ENCODE assay signal across 18 cellular contexts in genomic region chr19:47494729-47495128, GRCh38. TPM values are rescaled to one million over a fixed set of nuclear protein-coding genes. Genes with fewer than 3 reads are reported as not detected.
DNase-seq lines count a peak whose midpoint lies in the region; ATAC-seq, FAIRE-seq and TF ChIP-seq lines count a peak whose summit lies in the region.
"Had no signal": no experiment of that assay in that cellular context is flagged by ENCODE, and none has a peak within 500 bp of the region (broad histone marks: within the 10 kb centered on the region; RNA-seq: fewer than 3 reads in every experiment).

No MANE protein-coding gene starts in this region.

- no peaks in the 10 kb centered on the region for H3K27me3 ChIP-seq in right cardiac atrium (ENCODE audit: control insufficient read depth, insufficient read depth)
- H3K27me3 ChIP-seq in K562 (ENCODE audit: control insufficient read depth in 2 of 2, insufficient read depth in 2 of 2, low read length in 2 of 2), result no peaks in the 10 kb centered on the region
- H3K27me3 ChIP-seq: adrenal gland, sigmoid colon, tibial artery had no signal

- H3K9me3 ChIP-seq in right cardiac atrium (ENCODE audit: control insufficient read depth, low read length), result no peaks in the 10 kb centered on the region
- no peaks in the 10 kb centered on the region for H3K9me3 ChIP-seq in K562 (replicated peaks; ENCODE audit: control insufficient read depth, insufficient read depth, low read depth, low read length)
- H3K9me3 ChIP-seq: adrenal gland, sigmoid colon, tibial artery had no signal

- CTCF ChIA-PET in K562 (lab: Yijun Ruan, JAX; ENCODE audit: low intra/inter-chr PET ratio), result no interaction called here

- peak in 2 of 3 donors; percentile 68 to 69 for DNase-seq in right cardiac atrium
- no peak for DNase-seq in Right ventricle myocardium superior
- DNase-seq in NCI-H524 (lab: John Stamatoyannopoulos, UW), result peak; percentile 91 to 99
- no peak for DNase-seq in K562 (ENCODE audit: extremely low read depth in 1 of 4, low spot score in 3 of 4)
- no peak for DNase-seq in activated gamma-delta T cell (lab: John Stamatoyannopoulos, UW)
- DNase-seq in G401 (ENCODE audit: low spot score), result no peak
- DNase-seq in NCI-H345 treated with DMSO at 0.1 percent for 48 hours (lab: John Stamatoyannopoulos, UW; ENCODE audit: unreplicated experiment), result no peak
- DNase-seq in medulla oblongata (ENCODE audit: extremely low spot score), result no peak
- DNase-seq: activated CD4-positive, alpha-beta T cell treated with anti-CD3 and anti-CD28 coated beads, Interleukin-2, amount 10 ng/mL, durations not matched to agents 24 days and 14 days; activated T-cell treated with anti-CD3 and anti-CD28 coated beads, Interleukin-2, amount 50 U/mL, for 48 hours; NCI-H345; RPMI8226; sigmoid colon; stimulated activated CD4-positive, alpha-beta T cell treated with anti-CD3 and anti-CD28 coated beads, Interleukin-4, amount 100 ng/mL, for 1 hour; tibial artery had no signal

- 0 out of 4 replicates have a peak overlapping the region, but pooled peaks of 1 of the 2 experiments have one; percentile 46 for H3K9ac ChIP-seq in K562 (ENCODE audit: insufficient read depth in 1 of 2, low read depth in 2 of 2, low read length in 2 of 2)

- POLR2A ChIA-PET in K562 (lab: Yijun Ruan, JAX), result interaction anchor here (0.5 to 0.9 kb wide), 4 partner anchors 11 to 249 kb away, joined by 3 to 4 read pairs (median 3); no protein-coding TSS in a partner anchor

- H3K9me1 ChIP-seq in K562 (ENCODE audit: control insufficient read depth, insufficient read depth, low read length), result peaks cover 5% of the 10 kb centered on the region

- no peak overlapping the region for H3K27ac ChIP-seq in right cardiac atrium (ENCODE audit: low read length)
- H3K27ac ChIP-seq in K562 (ENCODE audit: extremely low read depth, low read depth, low read length), result no peak overlapping the region; the same call in 2 of the 3 replicates
- H3K27ac ChIP-seq: sigmoid colon, tibial artery had no signal

- no TSS peak for BruUV-seq in K562 (replicated peaks; lab: Mats Ljungman, UMichigan)

- 0 out of 2 replicates have a peak, but pooled peaks cover 5% of the 10 kb centered on the region for H4K20me1 ChIP-seq in K562 (replicated peaks; ENCODE audit: control insufficient read depth, insufficient read depth, low read length)

- TF ChIP-seq RAD21 in K562 (CRISPR knock-in tag; conservative IDR thresholded peaks at IDR 0.05 in 1 of 2, IDR thresholded peaks at IDR 0.05 in 1 of 2), result no peak

- in situ Hi-C loops in K562 (cut with MboI), result no loop called here
- in situ Hi-C loops in G401 (cut with HindIII; ENCODE audit: low sequenced_read_pairs), result loop anchor here (5.0 kb wide), 1 partner anchor 47 kb away; no protein-coding TSS in a partner anchor

- TF ChIP-seq CTCF in K562 (IDR thresholded peaks at IDR 0.05 in 2 of 3, conservative IDR thresholded peaks at IDR 0.05 in 1 of 3; ENCODE audit: insufficient read depth in 2 of 3, low read depth in 1 of 3, low read length in 3 of 3), result no peak

- intact Hi-C loops in right cardiac atrium (cut with DNase I) (no loop called here), Right ventricle myocardium superior (cut with DNase I) (no loop called here), K562 (cut with micrococcal nuclease) (no loop called here)

- H3K36me3 ChIP-seq in K562 (ENCODE audit: control insufficient read depth, insufficient read depth, low read length), result peaks cover 75% of the 10 kb centered on the region

- no peak for TF ChIP-seq POLR2A in K562 (conservative IDR thresholded peaks at IDR 0.05)

- ATAC-seq in right cardiac atrium (no peak), Right ventricle myocardium superior (ENCODE audit: poor library complexity) (no peak), K562 (no peak)

- peak; percentile 23 for FAIRE-seq in K562 (lab: Jason Lieb, UNC)
- FAIRE-seq: D721Med, endothelial cell of umbilical vein had no signal

- H3K4me2 ChIP-seq in K562 (ENCODE audit: insufficient read depth, low read length), result no peak overlapping the region

- no peak for TF ChIP-seq EP300 in K562 (IDR thresholded peaks at IDR 0.05; ENCODE audit: low read length)

- H3K79me2 ChIP-seq in K562 (ENCODE audit: control insufficient read depth, insufficient read depth, low read length), result peaks cover 2% of the 10 kb centered on the region; the same call in 1 of the 3 replicates

- H3K4me3 ChIP-seq in right cardiac atrium (ENCODE audit: low read length), result no peak overlapping the region
- no peak overlapping the region for H3K4me3 ChIP-seq in K562
- H3K4me3 ChIP-seq: adrenal gland, sigmoid colon, tibial artery had no signal

- WGBS in right cardiac atrium, result 50% methylated on average over 9 of the region's 9 CpGs
- 28% methylated on average over 5 of the region's 9 CpGs for WGBS in K562 (ENCODE audit: insufficient coverage, low coverage, missing lambda C conversion rate)

- H2AFZ ChIP-seq in K562 (ENCODE audit: low read depth, low read length), result no peak overlapping the region

- no peaks in the 10 kb centered on the region for H3K4me1 ChIP-seq in right cardiac atrium (ENCODE audit: control insufficient read depth, insufficient read depth, low read length)
- H3K4me1 ChIP-seq in K562 (replicated peaks in 1 of 2; ENCODE audit: control insufficient read depth in 2 of 2, insufficient read depth in 2 of 2, low read length in 2 of 2), result peaks cover 28 to 90% of the 10 kb centered on the region in 2 experiments; a peak in 4 of 5 replicates

RNA-seq across cellular contexts. Expression of gene KPTN, which starts 10.7 kb away (rescaled TPM):
- total RNA-seq in right cardiac atrium (1 to 10 TPM; 6.4 to 9.4 (median 7.8) TPM), Right ventricle myocardium superior (8.4 TPM), K562 (2014; rRNA removed) (8.5 and 11.9 TPM in 2 replicates), K562 (2014; rRNA removed; fragmentation: Illumina TruSeq; extraction: Trizol) (4.9 and 6.4 TPM in 2 replicates), K562 (2015; rRNA removed; fragmentation: Illumina TruSeq; extraction: Trizol) (7.8 and 8.0 TPM in 2 replicates), K562 (2021) (14.3 and 16.3 TPM in 2 replicates)
- polyA plus RNA-seq in right cardiac atrium (9.9 TPM), K562 (2011; rRNA removed) (10.0 and 10.5 TPM in 2 replicates), K562 (2014; fragmentation: Illumina TruSeq; extraction: Trizol) (12.3 and 18.2 TPM in 2 replicates), K562 (2014; fragmentation: Nextera tagmentation; extraction: Ambion mirVana) (1 to 10 TPM in 1 of 2 experiments, under 1 TPM in 1; 0.56 to 2.7 TPM), K562 (2014; rRNA removed) (16.2 and 18.6 TPM in 2 replicates)
- 6.2 and 16.4 TPM in 2 replicates for total RNA-seq in K562 (2011; cell fraction: chromatin; rRNA removed; ENCODE audit: low replicate concordance)
- 13.6 and 14.7 TPM in 2 replicates for total RNA-seq in K562 (2011; cell fraction: nucleolus; rRNA removed)
- total RNA-seq in K562 (2011; cell fraction: nucleoplasm; rRNA removed), result 7.3 and 7.6 TPM in 2 replicates
- 9.7 and 17.1 TPM in 2 replicates for polyA plus RNA-seq in K562 (2011; cell fraction: cytosol; rRNA removed)
- polyA plus RNA-seq in K562 (2011; cell fraction: nucleus; rRNA removed), result 28.4 and 49.7 TPM in 2 replicates
- 11.8 and 12.7 TPM in 2 replicates for polyA plus RNA-seq in K562 (2012)
- polyA minus RNA-seq in K562 (2011; rRNA and poly(A)+ RNA removed), result 2.6 and 4.0 TPM in 2 replicates
- polyA minus RNA-seq in K562 (2011; cell fraction: cytosol; rRNA and poly(A)+ RNA removed), result 2.9 and 5.1 TPM in 2 replicates
- 2.8 TPM in 2 replicates for polyA minus RNA-seq in K562 (2011; cell fraction: nucleus; rRNA and poly(A)+ RNA removed)
- 31.5 and 44.5 TPM in 2 replicates for total RNA-seq in G401 (2014; rRNA removed; shearing (Covaris generic))

RNA-seq across cellular contexts. Expression of gene NAPA, which starts 20.1 kb away (rescaled TPM):
- total RNA-seq in right cardiac atrium, result 100 to 1,000 TPM in 3 of 4 donors, 10 to 100 TPM in 1; 91.7 to 111 (median 105) TPM
- polyA plus RNA-seq in right cardiac atrium, result 102 TPM
- total RNA-seq in Right ventricle myocardium superior, result 113 TPM
- 45.2 and 101 TPM in 2 replicates for total RNA-seq in K562 (2011; cell fraction: chromatin; rRNA removed; ENCODE audit: low replicate concordance)
- 60.4 and 69.0 TPM in 2 replicates for total RNA-seq in K562 (2011; cell fraction: nucleolus; rRNA removed)
- total RNA-seq in K562 (2011; cell fraction: nucleoplasm; rRNA removed), result 46.8 and 63.8 TPM in 2 replicates
- total RNA-seq in K562 (2014; rRNA removed), result 98.6 and 103 TPM in 2 replicates
- total RNA-seq in K562 (2014; rRNA removed; fragmentation: Illumina TruSeq; extraction: Trizol), result 23.3 and 25.7 TPM in 2 replicates
- total RNA-seq in K562 (2015; rRNA removed; fragmentation: Illumina TruSeq; extraction: Trizol), result 49.3 and 49.4 TPM in 2 replicates
- total RNA-seq in K562 (2021), result 88.5 and 92.6 TPM in 2 replicates
- 77.5 and 115 TPM in 2 replicates for polyA plus RNA-seq in K562 (2011; rRNA removed)
- polyA plus RNA-seq in K562 (2011; cell fraction: cytosol; rRNA removed), result 74.7 and 132 TPM in 2 replicates
- polyA plus RNA-seq in K562 (2011; cell fraction: nucleus; rRNA removed), result 52.5 and 61.2 TPM in 2 replicates
- 72.3 and 117 TPM in 2 replicates for polyA plus RNA-seq in K562 (2012)
- 82.2 and 88.2 TPM in 2 replicates for polyA plus RNA-seq in K562 (2014; fragmentation: Illumina TruSeq; extraction: Trizol)
- 10 to 100 TPM in 1 of 2 experiments, 1 to 10 TPM in 1; 5.4 to 22.4 TPM for polyA plus RNA-seq in K562 (2014; fragmentation: Nextera tagmentation; extraction: Ambion mirVana)
- polyA plus RNA-seq in K562 (2014; rRNA removed), result 79.3 and 91.8 TPM in 2 replicates
- polyA minus RNA-seq in K562 (2011; rRNA and poly(A)+ RNA removed), result 66.5 and 83.7 TPM in 2 replicates
- 79.6 and 85.6 TPM in 2 replicates for polyA minus RNA-seq in K562 (2011; cell fraction: cytosol; rRNA and poly(A)+ RNA removed)
- 26.5 and 37.7 TPM in 2 replicates for polyA minus RNA-seq in K562 (2011; cell fraction: nucleus; rRNA and poly(A)+ RNA removed)
- total RNA-seq in G401 (2014; rRNA removed; shearing (Covaris generic)), result 54.7 and 75.9 TPM in 2 replicates

RNA-seq across cellular contexts. Expression of gene SLC8A2, which starts 23.0 kb away (rescaled TPM):
- total RNA-seq in right cardiac atrium (under 1 TPM in 2 of 4 donors, not detected in 2; 0.09 to 0.26 TPM), Right ventricle myocardium superior (0.11 TPM), K562 (2014; rRNA removed) (0.64 and 0.86 TPM in 2 replicates), K562 (2014; rRNA removed; fragmentation: Illumina TruSeq; extraction: Trizol) (0.10 and 0.15 TPM in 2 replicates), K562 (2015; rRNA removed; fragmentation: Illumina TruSeq; extraction: Trizol) (0.30 TPM in 1 of 2 replicates, not detected in the other), K562 (2021) (0.60 and 0.66 TPM in 2 replicates)
- polyA plus RNA-seq in right cardiac atrium (0.36 TPM), K562 (2011; rRNA removed) (0.09 and 0.17 TPM in 2 replicates), K562 (2014; fragmentation: Illumina TruSeq; extraction: Trizol) (0.07 and 0.43 TPM in 2 replicates), K562 (2014; fragmentation: Nextera tagmentation; extraction: Ambion mirVana) (not detected), K562 (2014; rRNA removed) (0.18 and 0.32 TPM in 2 replicates)
- total RNA-seq in K562 (2011; cell fraction: chromatin; rRNA removed; ENCODE audit: low replicate concordance), result 1.0 and 3.4 TPM in 2 replicates
- 1.2 and 2.0 TPM in 2 replicates for total RNA-seq in K562 (2011; cell fraction: nucleolus; rRNA removed)
- total RNA-seq in K562 (2011; cell fraction: nucleoplasm; rRNA removed), result 1.0 and 1.5 TPM in 2 replicates
- polyA plus RNA-seq in K562 (2011; cell fraction: cytosol; rRNA removed), result 0.21 and 1.7 TPM in 2 replicates
- polyA plus RNA-seq in K562 (2011; cell fraction: nucleus; rRNA removed), result 0.48 and 1.0 TPM in 2 replicates
- polyA plus RNA-seq in K562 (2012), result 0.61 and 0.62 TPM in 2 replicates
- polyA minus RNA-seq in K562 (2011; rRNA and poly(A)+ RNA removed), result 0.42 and 0.49 TPM in 2 replicates
- polyA minus RNA-seq in K562 (2011; cell fraction: cytosol; rRNA and poly(A)+ RNA removed), result not detected in 2 replicates
- polyA minus RNA-seq in K562 (2011; cell fraction: nucleus; rRNA and poly(A)+ RNA removed), result 0.27 and 0.56 TPM in 2 replicates
- total RNA-seq in G401 (2014; rRNA removed; shearing (Covaris generic)), result 3.5 and 3.8 TPM in 2 replicates
- total RNA-seq: activated CD4-positive, alpha-beta T cell treated with anti-CD3 and anti-CD28 coated beads, Interleukin-2, amount 10 ng/mL, durations not matched to agents 24 days and 14 days; endothelial cell of umbilical vein had no signal
- polyA plus RNA-seq: endothelial cell of umbilical vein had no signal

Comparison
In these comparisons a context has a peak if more than half of its experiments do, and no peak if none do; other contexts are left out.
1. DNase-seq: peak in right cardiac atrium (2 of 3) and NCI-H524 (2 of 2); none in Right ventricle myocardium superior (single experiment), K562 (0 of 4), activated gamma-delta T cell (single experiment), G401 (single experiment), NCI-H345 treated with DMSO at 0.1 percent for 48 hours (single experiment) and medulla oblongata (single experiment).